In the genomic region with DNA sequence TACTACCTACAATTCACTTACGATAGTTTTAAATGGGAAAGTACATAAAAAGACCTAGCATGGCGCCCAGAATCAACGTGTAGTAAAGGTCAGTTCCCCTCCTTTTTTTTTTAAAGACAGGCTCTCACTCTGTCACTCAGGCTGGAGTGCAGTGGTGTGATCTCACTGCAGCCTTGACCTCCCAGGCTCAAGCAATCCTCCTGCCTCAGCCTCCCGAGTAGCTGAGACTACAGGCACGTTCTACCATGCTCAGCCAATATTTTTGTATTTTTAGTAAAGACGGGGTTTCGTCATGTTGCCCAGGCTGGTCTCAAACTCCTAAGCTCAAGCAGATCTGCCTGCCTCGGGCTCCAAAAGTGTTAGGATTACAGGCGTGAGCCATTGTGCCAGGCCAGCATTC, we compare ENCODE assay signal across 17 cellular contexts. TPM values are rescaled to one million over a fixed set of nuclear protein-coding genes. Genes with fewer than 3 reads are reported as not detected.
DNase-seq lines count a peak whose midpoint lies in the region; ATAC-seq, FAIRE-seq and TF ChIP-seq lines count a peak whose summit lies in the region.
"Had no signal": no experiment of that assay in that cellular context is flagged by ENCODE, and none has a peak within 500 bp of the region (broad histone marks: within the 10 kb centered on the region; RNA-seq: fewer than 3 reads in every experiment).

No MANE protein-coding gene starts in this region.

- H3K4me1 ChIP-seq in HepG2 (ENCODE audit: insufficient read depth, low read length) (peaks cover 14% of the 10 kb centered on the region), right lobe of liver (no peaks in the 10 kb centered on the region), K562 (replicated peaks in 1 of 2; ENCODE audit: control insufficient read depth in 2 of 2, insufficient read depth in 2 of 2, low read length in 2 of 2) (no peaks in the 10 kb centered on the region; a peak in 1 of 5 replicates), mesendoderm (ENCODE audit: control insufficient read depth, low read depth, low read length) (no peaks in the 10 kb centered on the region), uterus (no peaks in the 10 kb centered on the region)
- H3K4me1 ChIP-seq: BLaER1 had no signal

- H3K27me3 ChIP-seq in HepG2 (ENCODE audit: control insufficient read depth in 1 of 2, insufficient read depth in 2 of 2, low read length in 2 of 2), result no peaks in the 10 kb centered on the region
- H3K27me3 ChIP-seq in right lobe of liver, result no peaks in the 10 kb centered on the region
- H3K27me3 ChIP-seq in K562 (ENCODE audit: control insufficient read depth in 2 of 2, insufficient read depth in 2 of 2, low read length in 2 of 2), result no peaks in the 10 kb centered on the region
- no peaks in the 10 kb centered on the region for H3K27me3 ChIP-seq in mesendoderm (ENCODE audit: insufficient read depth, low read length, poor library complexity)
- no peaks in the 10 kb centered on the region for H3K27me3 ChIP-seq in uterus
- H3K27me3 ChIP-seq: BLaER1 had no signal

- H3K4ac ChIP-seq in mesendoderm (ENCODE audit: low read depth, low read length), result no peak overlapping the region

- no peak overlapping the region for H3K23ac ChIP-seq in mesendoderm (ENCODE audit: low read length)

- H3K36me3 ChIP-seq in HepG2 (replicated peaks in 1 of 2; ENCODE audit: control insufficient read depth in 1 of 2, insufficient read depth in 2 of 2, low read length in 2 of 2), result peaks cover 5 to 22% of the 10 kb centered on the region in 2 experiments
- peaks cover 0 to 14% (median 0%) of the 10 kb centered on the region in 4 donors for H3K36me3 ChIP-seq in right lobe of liver
- peaks cover 36% of the 10 kb centered on the region; the same call in 2 of the 3 replicates for H3K36me3 ChIP-seq in K562 (ENCODE audit: control insufficient read depth, insufficient read depth, low read length)
- peaks cover 3% of the 10 kb centered on the region for H3K36me3 ChIP-seq in mesendoderm (ENCODE audit: control insufficient read depth, insufficient read depth, low read length)
- no peaks in the 10 kb centered on the region for H3K36me3 ChIP-seq in uterus

- peak overlapping the region; percentile 39 for H4K8ac ChIP-seq in mesendoderm (ENCODE audit: low read depth, low read length)

- H3K56ac ChIP-seq in mesendoderm (ENCODE audit: low read length), result no peak overlapping the region

- in situ Hi-C loops in HepG2 (cut with HindIII; ENCODE audit: extremely low pct_ligation_motif_present, low pct_unique_long_range_greater_than_20kb), result no loop called here
- in situ Hi-C loops in K562 (cut with MboI), result no loop called here

- H3K9ac ChIP-seq in HepG2 (ENCODE audit: insufficient read depth, low read depth, low read length) (no peak overlapping the region), K562 (ENCODE audit: insufficient read depth in 1 of 2, low read depth in 2 of 2, low read length in 2 of 2) (no peak overlapping the region), mesendoderm (ENCODE audit: low read length) (no peak overlapping the region)
- H3K9ac ChIP-seq: BLaER1 had no signal

- peaks cover 31% of the 10 kb centered on the region for H3K36me3 Mint-ChIP-seq in activated CD4-positive, alpha-beta T cell treated with anti-CD3 and anti-CD28 coated beads, Interleukin-2, amount 10 ng/mL, durations not matched to agents 7 days and 5 days (ENCODE audit: low read depth)

- H3K4me2 ChIP-seq in HepG2 (ENCODE audit: low read depth, low read length), result no peak overlapping the region
- H3K4me2 ChIP-seq in K562 (ENCODE audit: insufficient read depth, low read length), result no peak overlapping the region
- H3K4me2 ChIP-seq in mesendoderm (ENCODE audit: low read length), result no peak overlapping the region
- H3K4me2 ChIP-seq: BLaER1 had no signal

- H3K4me3 Mint-ChIP-seq in activated CD4-positive, alpha-beta T cell treated with anti-CD3 and anti-CD28 coated beads, Interleukin-2, amount 10 ng/mL, durations not matched to agents 7 days and 5 days, result no peak overlapping the region
- H3K4me3 Mint-ChIP-seq: CD8-positive, alpha-beta T cell; HFFc6 had no signal

- H2BK120ac ChIP-seq in mesendoderm (ENCODE audit: low read depth, low read length), result no peak overlapping the region

- H3K27ac ChIP-seq in HepG2 (ENCODE audit: extremely low read length, insufficient read depth, low read length) (no peak overlapping the region), right lobe of liver (no peak overlapping the region), K562 (ENCODE audit: extremely low read depth, low read depth, low read length) (no peak overlapping the region), mesendoderm (ENCODE audit: low read depth, low read length) (no peak overlapping the region), uterus (no peak overlapping the region)
- H3K27ac ChIP-seq: BLaER1 had no signal

- H3K9me3 ChIP-seq in HepG2 (ENCODE audit: low read length) (no peaks in the 10 kb centered on the region), right lobe of liver (no peaks in the 10 kb centered on the region), K562 (replicated peaks; ENCODE audit: control insufficient read depth, insufficient read depth, low read depth, low read length) (no peaks in the 10 kb centered on the region), uterus (no peaks in the 10 kb centered on the region)

- no peak overlapping the region for H3K18ac ChIP-seq in mesendoderm (ENCODE audit: low read length)

- no peak for TF ChIP-seq CTCF in HepG2 (CRISPR knock-in tag; IDR thresholded peaks at IDR 0.05)
- no peak for TF ChIP-seq CTCF in right lobe of liver (IDR thresholded peaks at IDR 0.05)
- no peak for TF ChIP-seq CTCF in K562 (IDR thresholded peaks at IDR 0.05 in 2 of 3, conservative IDR thresholded peaks at IDR 0.05 in 1 of 3; ENCODE audit: insufficient read depth in 2 of 3, low read depth in 1 of 3, low read length in 3 of 3)
- no peak for TF ChIP-seq CTCF in uterus (IDR thresholded peaks at IDR 0.05)

- no peak; the same call in 2 of the 3 replicates for ATAC-seq in HepG2
- no peak for ATAC-seq in right lobe of liver
- ATAC-seq in K562, result peak; percentile 37; the same call in 1 of the 3 replicates
- ATAC-seq: CD8-positive, alpha-beta T cell; HCT116 had no signal

- H2AFZ ChIP-seq in HepG2 (ENCODE audit: low read length) (no peak overlapping the region), K562 (ENCODE audit: low read depth, low read length) (no peak overlapping the region)

- no peaks in the 10 kb centered on the region for H3K27me3 Mint-ChIP-seq in activated CD4-positive, alpha-beta T cell treated with anti-CD3 and anti-CD28 coated beads, Interleukin-2, amount 10 ng/mL, durations not matched to agents 7 days and 5 days

- no peak overlapping the region for H3K27ac Mint-ChIP-seq in activated CD4-positive, alpha-beta T cell treated with anti-CD3 and anti-CD28 coated beads, Interleukin-2, amount 10 ng/mL, durations not matched to agents 7 days and 5 days
- H3K27ac Mint-ChIP-seq: CD8-positive, alpha-beta T cell; HFFc6 had no signal

- intact Hi-C loops in HepG2 (cut with micrococcal nuclease; ENCODE audit: unreplicated experiment), result no loop called here
- intact Hi-C loops in right lobe of liver (cut with DNase I), result no loop called here
- intact Hi-C loops in K562 (cut with micrococcal nuclease), result no loop called here
- intact Hi-C loops in uterus (cut with DNase I; ENCODE audit: low total_unique reads), result no loop called here

- H4K5ac ChIP-seq in mesendoderm (ENCODE audit: low read length), result no peak overlapping the region

- peaks cover 4% of the 10 kb centered on the region for H3K9me3 Mint-ChIP-seq in activated CD4-positive, alpha-beta T cell treated with anti-CD3 and anti-CD28 coated beads, Interleukin-2, amount 10 ng/mL, durations not matched to agents 7 days and 5 days
- H3K9me3 Mint-ChIP-seq: CD8-positive, alpha-beta T cell; HFFc6 had no signal

- POLR2A ChIA-PET in HepG2 (lab: Yijun Ruan, JAX), result no interaction called here
- POLR2A ChIA-PET in K562 (lab: Yijun Ruan, JAX), result interaction anchor here (1.2 kb wide), 1 partner anchor 12 kb away, joined by 3 read pairs; no protein-coding TSS in a partner anchor
- POLR2A ChIA-PET in activated CD4-positive, alpha-beta T cell treated with anti-CD3 and anti-CD28 coated beads, Interleukin-2, amount 10 ng/mL, durations not matched to agents 7 days and 5 days (lab: Charles Lee), result no interaction called here

- FAIRE-seq in HepG2 (lab: Jason Lieb, UNC) (no peak), K562 (lab: Jason Lieb, UNC) (no peak)
- FAIRE-seq: A204.1 had no signal

- no peaks in the 10 kb centered on the region for H3K4me1 Mint-ChIP-seq in activated CD4-positive, alpha-beta T cell treated with anti-CD3 and anti-CD28 coated beads, Interleukin-2, amount 10 ng/mL, durations not matched to agents 7 days and 5 days

- no peaks in the 10 kb centered on the region for H4K20me1 ChIP-seq in HepG2 (ENCODE audit: insufficient read depth, low read length)
- no peaks in the 10 kb centered on the region for H4K20me1 ChIP-seq in K562 (replicated peaks; ENCODE audit: control insufficient read depth, insufficient read depth, low read length)
- H4K20me1 ChIP-seq: BLaER1 had no signal

- no peak overlapping the region for H2BK5ac ChIP-seq in mesendoderm (ENCODE audit: low read length)

- 92% methylated on average over 9 of the region's 9 CpGs for WGBS in HepG2 (ENCODE audit: low lambda C conversion rate)
- WGBS in right lobe of liver (ENCODE audit: insufficient coverage, low coverage, low lambda C conversion rate, missing lambda C conversion rate), result 91% methylated on average over 9 of the region's 9 CpGs
- WGBS in K562 (ENCODE audit: insufficient coverage, low coverage, missing lambda C conversion rate), result 81% methylated on average over 9 of the region's 9 CpGs
- no CpG with 5 or more reads among the region's 9 CpGs for WGBS in mesendoderm (ENCODE audit: extremely low coverage, insufficient coverage, low lambda C conversion rate)

- DNase-seq in HepG2 (ENCODE audit: low spot score) (no peak), right lobe of liver (no peak), K562 (ENCODE audit: extremely low read depth in 1 of 4, low spot score in 3 of 4) (no peak), mesendoderm (no peak), uterus (no peak), RKO (ENCODE audit: low spot score) (no peak)
- no peak for DNase-seq in activated CD4-positive, alpha-beta T cell treated with anti-CD3 and anti-CD28 coated beads, Interleukin-2, amount 10 ng/mL, durations not matched to agents 7 days and 5 days
- DNase-seq: Calu3; CD8-positive, alpha-beta T cell; DMS79 treated with DMSO at 0.1 percent for 48 hours; GF-D8; GOT3; H7; HFFc6 had no signal

- H3K9me1 ChIP-seq in K562 (ENCODE audit: control insufficient read depth, insufficient read depth, low read length), result no peaks in the 10 kb centered on the region

- TF ChIP-seq EP300 in HepG2 (IDR thresholded peaks at IDR 0.05; ENCODE audit: low read depth in 2 of 2, low read length in 2 of 2) (no peak), HepG2 (CRISPR knock-in tag; IDR thresholded peaks at IDR 0.05; ENCODE audit: borderline replicate concordance) (no peak), K562 (IDR thresholded peaks at IDR 0.05; ENCODE audit: low read length) (no peak)

- H3K79me2 ChIP-seq in HepG2 (ENCODE audit: insufficient read depth, low read length) (no peaks in the 10 kb centered on the region), K562 (ENCODE audit: control insufficient read depth, insufficient read depth, low read length) (no peaks in the 10 kb centered on the region), mesendoderm (ENCODE audit: control insufficient read depth, insufficient read depth, low read length) (no peaks in the 10 kb centered on the region)

- H3K4me3 ChIP-seq in HepG2 (replicated peaks in 1 of 3; ENCODE audit: insufficient read depth in 1 of 3, low read depth in 2 of 3, low read length in 3 of 3) (no peak overlapping the region), right lobe of liver (no peak overlapping the region), K562 (no peak overlapping the region), mesendoderm (ENCODE audit: low read length) (no peak overlapping the region), uterus (no peak overlapping the region)
- H3K4me3 ChIP-seq: BLaER1 had no signal

- no peaks in the 10 kb centered on the region for H3K79me1 ChIP-seq in mesendoderm (ENCODE audit: low read length)

- TF ChIP-seq POLR2A in HepG2 (IDR thresholded peaks at IDR 0.05; ENCODE audit: insufficient read depth in 1 of 2, low read depth in 2 of 2, low read length in 2 of 2) (no peak), right lobe of liver (IDR thresholded peaks at IDR 0.05) (no peak), K562 (conservative IDR thresholded peaks at IDR 0.05) (no peak), uterus (IDR thresholded peaks at IDR 0.05) (no peak)

- H2AK5ac ChIP-seq in mesendoderm (ENCODE audit: low read length), result no peak overlapping the region

- TF ChIP-seq RAD21 in HepG2 (CRISPR knock-in tag; IDR thresholded peaks at IDR 0.05) (no peak), K562 (CRISPR knock-in tag; conservative IDR thresholded peaks at IDR 0.05 in 1 of 2, IDR thresholded peaks at IDR 0.05 in 1 of 2) (no peak)

- BruUV-seq in HepG2 (replicated peaks; lab: Mats Ljungman, UMichigan) (no TSS peak), K562 (replicated peaks; lab: Mats Ljungman, UMichigan) (no TSS peak)

- CTCF ChIA-PET in HepG2 (lab: Yijun Ruan, JAX; ENCODE audit: low intra/inter-chr PET ratio, low total read pairs), result no interaction called here
- CTCF ChIA-PET in K562 (lab: Yijun Ruan, JAX; ENCODE audit: low intra/inter-chr PET ratio), result no interaction called here
- CTCF ChIA-PET in activated CD4-positive, alpha-beta T cell treated with anti-CD3 and anti-CD28 coated beads, Interleukin-2, amount 10 ng/mL, durations not matched to agents 7 days and 5 days (lab: Charles Lee), result no interaction called here

- H2BK15ac ChIP-seq in mesendoderm (replicated peaks; ENCODE audit: low read depth), result no peak overlapping the region

RNA-seq across cellular contexts. Expression of a gene that starts 40.7 kb away (rescaled TPM):
- total RNA-seq in HepG2 (2016; rRNA removed; fragmentation: Illumina TruSeq; extraction: Trizol), result 36.6 and 56.5 TPM in 2 replicates
- 16.0 and 20.1 TPM in 2 replicates for total RNA-seq in HepG2 (2016; cell fraction: cytosol; rRNA removed; fragmentation: Illumina TruSeq; extraction: Trizol; ENCODE audit: low read depth)
- 37.6 and 51.8 TPM in 2 replicates for total RNA-seq in HepG2 (2016; cell fraction: insoluble cytoplasmic fraction; rRNA removed; fragmentation: Illumina TruSeq; extraction: Trizol)
- 41.8 and 44.0 TPM in 2 replicates for total RNA-seq in HepG2 (2016; cell fraction: membrane; rRNA removed; fragmentation: Illumina TruSeq; extraction: Trizol)
- 34.2 and 34.9 TPM in 2 replicates for total RNA-seq in HepG2 (2016; cell fraction: nucleus; rRNA removed; fragmentation: Illumina TruSeq; extraction: Trizol)
- polyA plus RNA-seq in HepG2 (2011; rRNA removed), result 21.3 and 23.4 TPM in 2 replicates
- 15.2 and 20.5 TPM in 2 replicates for polyA plus RNA-seq in HepG2 (2011; cell fraction: cytosol; rRNA removed)
- polyA plus RNA-seq in HepG2 (2011; cell fraction: nucleus; rRNA removed), result 10.6 and 13.1 TPM in 2 replicates
- 22.1 and 25.4 TPM in 2 replicates for polyA plus RNA-seq in HepG2 (2012)
- polyA plus RNA-seq in HepG2 (2016; cell fraction: cytosol; fragmentation: Illumina TruSeq; extraction: Trizol; ENCODE audit: low read depth), result 5.0 and 5.4 TPM in 2 replicates
- 37.5 and 39.4 TPM in 2 replicates for polyA plus RNA-seq in HepG2 (2016; cell fraction: insoluble cytoplasmic fraction; fragmentation: Illumina TruSeq; extraction: Trizol; ENCODE audit: low read depth)
- polyA plus RNA-seq in HepG2 (2016; cell fraction: membrane; fragmentation: Illumina TruSeq; extraction: Trizol; ENCODE audit: low read depth), result 18.7 and 19.5 TPM in 2 replicates
- polyA plus RNA-seq in HepG2 (2016; cell fraction: nucleus; fragmentation: Illumina TruSeq; extraction: Trizol; ENCODE audit: insufficient read depth, low read depth), result 32.6 and 33.7 TPM in 2 replicates
- polyA minus RNA-seq in HepG2 (2011; rRNA and poly(A)+ RNA removed; ENCODE audit: low replicate concordance), result 31.8 and 33.8 TPM in 2 replicates
- 29.0 and 31.6 TPM in 2 replicates for polyA minus RNA-seq in HepG2 (2011; cell fraction: cytosol; rRNA and poly(A)+ RNA removed)
- 48.2 and 66.6 TPM in 2 replicates for polyA minus RNA-seq in HepG2 (2011; cell fraction: nucleus; rRNA and poly(A)+ RNA removed)
- 10 to 100 TPM; 14.9 to 22.9 (median 16.3) TPM for total RNA-seq in right lobe of liver
- total RNA-seq in K562 (2011; cell fraction: chromatin; rRNA removed; ENCODE audit: low replicate concordance), result 33.3 and 49.4 TPM in 2 replicates
- total RNA-seq in K562 (2011; cell fraction: nucleolus; rRNA removed), result 14.5 and 18.4 TPM in 2 replicates
- 19.8 and 20.4 TPM in 2 replicates for total RNA-seq in K562 (2011; cell fraction: nucleoplasm; rRNA removed)
- 13.4 and 17.9 TPM in 2 replicates for total RNA-seq in K562 (2014; rRNA removed)
- 17.1 and 20.9 TPM in 2 replicates for total RNA-seq in K562 (2014; rRNA removed; fragmentation: Illumina TruSeq; extraction: Trizol)
- total RNA-seq in K562 (2015; rRNA removed; fragmentation: Illumina TruSeq; extraction: Trizol), result 19.3 and 21.0 TPM in 2 replicates
- 28.4 and 28.7 TPM in 2 replicates for total RNA-seq in K562 (2021)
- 14.3 and 22.1 TPM in 2 replicates for polyA plus RNA-seq in K562 (2011; rRNA removed)
- polyA plus RNA-seq in K562 (2011; cell fraction: cytosol; rRNA removed), result 10.6 and 10.8 TPM in 2 replicates
- polyA plus RNA-seq in K562 (2011; cell fraction: nucleus; rRNA removed), result 6.9 and 7.8 TPM in 2 replicates
- 15.1 and 18.0 TPM in 2 replicates for polyA plus RNA-seq in K562 (2012)
- polyA plus RNA-seq in K562 (2014; fragmentation: Illumina TruSeq; extraction: Trizol), result 24.7 and 25.1 TPM in 2 replicates
- 1 to 10 TPM; 4.0 to 5.3 TPM for polyA plus RNA-seq in K562 (2014; fragmentation: Nextera tagmentation; extraction: Ambion mirVana)
- polyA plus RNA-seq in K562 (2014; rRNA removed), result 12.3 and 14.0 TPM in 2 replicates
- 32.8 and 45.2 TPM in 2 replicates for polyA minus RNA-seq in K562 (2011; rRNA and poly(A)+ RNA removed)
- 12.0 and 21.4 TPM in 2 replicates for polyA minus RNA-seq in K562 (2011; cell fraction: cytosol; rRNA and poly(A)+ RNA removed)
- polyA minus RNA-seq in K562 (2011; cell fraction: nucleus; rRNA and poly(A)+ RNA removed), result 10.4 and 16.4 TPM in 2 replicates
- polyA plus RNA-seq in mesendoderm (2013, experiment 1 of 2), result 20.5 TPM
- polyA plus RNA-seq in mesendoderm (2013, experiment 2 of 2), result 21.3 TPM
- total RNA-seq in activated CD4-positive, alpha-beta T cell treated with anti-CD3 and anti-CD28 coated beads, Interleukin-2, amount 10 ng/mL, durations not matched to agents 7 days and 5 days, result 10 to 100 TPM; 24.3 to 29.1 TPM
- 10 to 100 TPM; 37.6 to 96.6 (median 54.6) TPM for total RNA-seq in uterus
